25 cellular contexts compared by ENCODE assay signal in genomic region chr3:191627064-191627463, GRCh38.
DNase-seq lines count a peak whose midpoint lies in the region; ATAC-seq and TF ChIP-seq lines count a peak whose summit lies in the region.
"Had no signal": no experiment of that assay in that cellular context is flagged by ENCODE, and none has a peak within 500 bp of the region (broad histone marks: within the 10 kb centered on the region; RNA-seq: fewer than 3 reads in every experiment).

No MANE protein-coding gene starts in this region.

- no peak overlapping the region for H3K4me3 ChIP-seq in esophagus squamous epithelium
- H3K4me3 ChIP-seq: GM12878, lower lobe of right lung had no signal

- 49 to 51% methylated on average over 8 of the region's 8 CpGs for WGBS in esophagus squamous epithelium, 2 donors

- no peak for ATAC-seq in HG02588 (IDR thresholded peaks at IDR 0.05; ENCODE audit: unreplicated experiment)
- ATAC-seq: GM12878, lower lobe of right lung, T-cell had no signal

- H3K9me3 Mint-ChIP-seq in brain (peaks cover 0 to 3% (median 0%) of the 10 kb centered on the region in 5 experiments), neural crest cell (no peaks in the 10 kb centered on the region), MCF 10A (ENCODE audit: unreplicated experiment) (no peaks in the 10 kb centered on the region)

- peaks cover 22% of the 10 kb centered on the region for H3K4me1 Mint-ChIP-seq in brain
- peaks cover 6% of the 10 kb centered on the region for H3K4me1 Mint-ChIP-seq in neural crest cell
- no peaks in the 10 kb centered on the region for H3K4me1 Mint-ChIP-seq in MCF 10A (ENCODE audit: insufficient read depth, unreplicated experiment)
- H3K4me1 Mint-ChIP-seq: CD4-positive, CD25-positive, alpha-beta regulatory T cell; T-cell had no signal

- CTCF ChIA-PET in MCF 10A (lab: Yijun Ruan, JAX), result no interaction called here

- H3K4me3 Mint-ChIP-seq in brain (peak overlapping the region in 4 of 5 experiments; percentile 5 to 26 (median 14)), neural crest cell (no peak overlapping the region), MCF 10A (ENCODE audit: unreplicated experiment) (no peak overlapping the region)
- H3K4me3 Mint-ChIP-seq: CD4-positive, CD25-positive, alpha-beta regulatory T cell; T-cell had no signal

- H3K36me3 Mint-ChIP-seq in brain (no peaks in the 10 kb centered on the region), neural crest cell (ENCODE audit: low read depth) (no peaks in the 10 kb centered on the region), MCF 10A (ENCODE audit: insufficient read depth, unreplicated experiment) (no peaks in the 10 kb centered on the region)
- H3K36me3 Mint-ChIP-seq: CD4-positive, CD25-positive, alpha-beta regulatory T cell; T-cell had no signal

- TF ChIP-seq CTCF in brain (conservative IDR thresholded peaks at IDR 0.05) (no peak), neural crest cell (conservative IDR thresholded peaks at IDR 0.05) (no peak), esophagus squamous epithelium (IDR thresholded peaks at IDR 0.05) (no peak), MCF 10A (IDR thresholded peaks at IDR 0.05; ENCODE audit: unreplicated experiment) (no peak)

- no peaks in the 10 kb centered on the region for H3K4me1 ChIP-seq in esophagus squamous epithelium
- H3K4me1 ChIP-seq: lower lobe of right lung, parathyroid adenoma had no signal

- H3K27me3 Mint-ChIP-seq in brain (peaks cover 3% of the 10 kb centered on the region), neural crest cell (ENCODE audit: low read depth) (no peaks in the 10 kb centered on the region), MCF 10A (ENCODE audit: insufficient read depth, unreplicated experiment) (no peaks in the 10 kb centered on the region)
- H3K27me3 Mint-ChIP-seq: CD4-positive, CD25-positive, alpha-beta regulatory T cell; T-cell had no signal

- H3K27ac Mint-ChIP-seq in brain (peak overlapping the region in 3 of 5 experiments; percentile 6 to 82 (median 73)), neural crest cell (ENCODE audit: unreplicated experiment) (no peak overlapping the region), MCF 10A (ENCODE audit: low read depth, unreplicated experiment) (no peak overlapping the region)
- H3K27ac Mint-ChIP-seq: T-cell had no signal

- H3K27ac ChIP-seq in esophagus squamous epithelium, result no peak overlapping the region
- H3K27ac ChIP-seq: lower lobe of right lung, parathyroid adenoma had no signal

- intact Hi-C loops in esophagus squamous epithelium (cut with DNase I), result no loop called here
- intact Hi-C loops in MCF 10A (cut with micrococcal nuclease), result no loop called here

- no peak for TF ChIP-seq POLR2A in esophagus squamous epithelium (IDR thresholded peaks at IDR 0.05)

- DNase-seq in Ammon's horn (ENCODE audit: low spot score), result peak; percentile 78
- peak; percentile 8 for DNase-seq in NCI-H187 treated with DMSO at 0.1 percent for 48 hours (lab: John Stamatoyannopoulos, UW)
- peak; percentile 3 for DNase-seq in neural crest cell (ENCODE audit: low read depth, low spot score)
- no peak for DNase-seq in esophagus squamous epithelium (lab: John Stamatoyannopoulos, UW)
- DNase-seq in HK-2 (ENCODE audit: unreplicated experiment), result no peak
- DNase-seq in MCF 10A (ENCODE audit: unreplicated experiment), result no peak
- DNase-seq: activated CD4-positive, alpha-beta T cell treated with anti-CD3 and anti-CD28 coated beads, Interleukin-2, amount 50 U/mL, for 1 hour; activated CD8-positive, alpha-beta memory T cell treated with anti-CD3 and anti-CD28 coated beads, Interleukin-2, amount 50 U/mL, for 4 hours; activated effector memory CD4-positive, alpha-beta T cell treated with Interleukin-2 at 50 U/mL for 16 hours; CD4-positive, CD25-positive, alpha-beta regulatory T cell; dermis blood vessel endothelial cell; DMS153; islet precursor cell; KBM-7; lower lobe of right lung; MV-4-11; NCI-H2029; NCI-H524 treated with DMSO at 0.1 percent for 48 hours; OCI-M1; SHP77 treated with DMSO at 0.1 percent for 48 hours; T-cell had no signal

- POLR2A ChIA-PET in MCF 10A (lab: Yijun Ruan, JAX), result no interaction called here

- no TSS peak for BruUV-seq in MCF 10A (replicated peaks; lab: Mats Ljungman, UMichigan)

- no peaks in the 10 kb centered on the region for H3K27me3 ChIP-seq in esophagus squamous epithelium

- H3K9me3 ChIP-seq in esophagus squamous epithelium, result no peaks in the 10 kb centered on the region
- H3K9me3 ChIP-seq: lower lobe of right lung had no signal

- H3K36me3 ChIP-seq in esophagus squamous epithelium, result no peaks in the 10 kb centered on the region
- H3K36me3 ChIP-seq: lower lobe of right lung had no signal

Comparison
In these comparisons a context has a peak if more than half of its experiments do, and no peak if none do; other contexts are left out.
1. DNase-seq: peak in Ammon's horn (single experiment), NCI-H187 treated with DMSO at 0.1 percent for 48 hours (single experiment) and neural crest cell (single experiment); none in esophagus squamous epithelium (single experiment), HK-2 (single experiment) and MCF 10A (single experiment).
2. H3K27ac Mint-ChIP-seq: peak in brain (3 of 5); none in neural crest cell (single experiment) and MCF 10A (single experiment).
3. H3K4me3 Mint-ChIP-seq: peak in brain (4 of 5); none in neural crest cell (single experiment) and MCF 10A (single experiment).